In the genomic region with DNA sequence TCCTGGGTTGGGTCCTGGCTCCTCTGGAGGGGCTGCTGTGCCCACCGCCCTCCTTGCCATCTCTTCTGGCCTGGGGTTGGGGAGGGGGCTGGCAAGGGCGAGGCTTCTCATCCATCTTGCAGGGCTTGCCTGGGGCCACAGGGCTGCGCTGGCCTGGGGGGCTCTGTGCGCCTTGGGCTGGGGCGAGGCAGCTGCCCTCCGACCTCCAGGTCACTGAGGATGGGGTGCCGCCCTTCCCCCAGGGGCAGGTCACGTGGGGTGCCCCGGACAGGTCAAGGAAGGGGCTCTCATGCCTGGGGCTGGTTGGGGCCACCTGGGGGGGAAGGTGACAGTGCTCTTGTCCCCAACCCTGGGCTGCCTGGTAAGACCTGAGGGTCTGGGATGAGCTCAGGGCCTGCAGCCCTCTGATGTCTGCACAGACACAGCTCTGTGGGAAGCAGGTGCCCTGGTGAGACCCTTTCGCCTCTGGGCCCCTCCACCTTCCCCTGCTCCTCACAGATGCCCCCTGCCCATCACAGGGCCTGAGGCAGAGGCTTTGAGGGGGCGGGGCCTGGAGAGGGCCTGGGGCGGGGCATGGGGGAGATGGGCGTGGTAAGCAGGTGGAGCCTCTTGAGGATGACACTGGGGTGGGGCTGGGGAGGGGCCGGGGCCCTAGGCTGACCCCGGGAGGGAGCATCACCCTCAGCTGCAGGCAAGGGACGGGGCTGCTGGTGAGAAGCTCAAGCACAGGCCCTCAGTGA, we compare ENCODE assay signal across 21 cellular contexts. TPM values are rescaled to one million over a fixed set of nuclear protein-coding genes. Genes with fewer than 3 reads are reported as not detected.
A peak's percentile ranks its signal among the peaks of the same experiment; 100 is the strongest.
DNase-seq lines count a peak whose midpoint lies in the region; ATAC-seq and TF ChIP-seq lines count a peak whose summit lies in the region.
"Had no signal": no experiment of that assay in that cellular context is flagged by ENCODE, and none has a peak within 500 bp of the region (broad histone marks: within the 10 kb centered on the region; RNA-seq: fewer than 3 reads in every experiment).

No MANE protein-coding gene starts in this region.

- H4K12ac ChIP-seq in trophoblast cell (ENCODE audit: low read depth, low read length), result no peak overlapping the region

- no peaks in the 10 kb centered on the region for H3K9me3 ChIP-seq in OCI-LY7 (ENCODE audit: low read length)
- H3K9me3 ChIP-seq in right cardiac atrium (ENCODE audit: control insufficient read depth, low read length), result no peaks in the 10 kb centered on the region
- peaks cover 0 to 4% (median 0%) of the 10 kb centered on the region in 8 donors for H3K9me3 ChIP-seq in spleen
- peaks cover 5% of the 10 kb centered on the region for H3K9me3 ChIP-seq in trophoblast cell (ENCODE audit: insufficient read depth, low read depth, low read length)
- H3K9me3 ChIP-seq: prostate gland, tibial nerve had no signal

- intact Hi-C loops in activated naive CD4-positive, alpha-beta T cell treated with anti-CD3 and anti-CD28 coated beads for 36 hours (cut with micrococcal nuclease), result no loop called here
- intact Hi-C loops in OCI-LY7 (cut with micrococcal nuclease; ENCODE audit: unreplicated experiment) (no loop called here), right cardiac atrium (cut with DNase I) (no loop called here), spleen (cut with DNase I; ENCODE audit: low total_unique reads) (no loop called here)

- H3K4me3 ChIP-seq in OCI-LY7 (ENCODE audit: low read depth, low read length, poor library complexity, severe bottlenecking) (no peak overlapping the region), right cardiac atrium (ENCODE audit: low read length) (no peak overlapping the region), spleen (no peak overlapping the region), trophoblast cell (ENCODE audit: low read depth, low read length) (no peak overlapping the region)
- H3K4me3 ChIP-seq: prostate gland, tibial nerve had no signal

- no peaks in the 10 kb centered on the region for H3K9me3 Mint-ChIP-seq in activated naive CD4-positive, alpha-beta T cell treated with anti-CD3 and anti-CD28 coated beads for 36 hours
- H3K9me3 Mint-ChIP-seq: CD4-positive, alpha-beta T cell; naive thymus-derived CD4-positive, alpha-beta T cell had no signal

- DNase-seq in activated naive CD4-positive, alpha-beta T cell treated with anti-CD3 and anti-CD28 coated beads for 36 hours, result peak; percentile 5
- no peak for DNase-seq in activated naive CD4-positive, alpha-beta T cell treated with Interleukin-2 at 50 U/mL for 16 hours
- peak; percentile 15 for DNase-seq in OCI-LY7 (ENCODE audit: low spot score)
- peak in 2 of 3 donors; percentile 6 to 36 for DNase-seq in right cardiac atrium
- peak; percentile 70 for DNase-seq in spleen
- no peak for DNase-seq in trophoblast cell
- no peak for DNase-seq in H4 (ENCODE audit: low spot score)
- DNase-seq: activated CD4-positive, alpha-beta T cell treated with anti-CD3 and anti-CD28 coated beads, Interleukin-2, amount 50 U/mL, for 1 hour; activated T-cell treated with anti-CD3 and anti-CD28 coated beads, Interleukin-2, amount 50 U/mL, for 1 hour; amniotic stem cell; caudate nucleus; mammary epithelial cell; NCI-H1930; NK-92 treated with Interleukin-12 subunit alpha and Interleukin-12 subunit beta, amount 100 ng/mL, for 24 hours; SW 1271 had no signal

- H3K23ac ChIP-seq in trophoblast cell (ENCODE audit: low read length), result no peak overlapping the region

- no peak overlapping the region for H3K4me3 Mint-ChIP-seq in activated naive CD4-positive, alpha-beta T cell treated with anti-CD3 and anti-CD28 coated beads for 36 hours
- H3K4me3 Mint-ChIP-seq: CD4-positive, alpha-beta T cell; naive thymus-derived CD4-positive, alpha-beta T cell had no signal

- no peak overlapping the region for H3K14ac ChIP-seq in trophoblast cell (ENCODE audit: low read length)

- H3K9ac ChIP-seq in trophoblast cell (ENCODE audit: low read length), result no peak overlapping the region

- ATAC-seq in right cardiac atrium (no peak), GM18907 (IDR thresholded peaks at IDR 0.05; ENCODE audit: unreplicated experiment) (no peak)
- ATAC-seq: esophagus mucosa; naive thymus-derived CD4-positive, alpha-beta T cell had no signal

- no peak overlapping the region for H3K4ac ChIP-seq in trophoblast cell (ENCODE audit: low read depth, low read length)

- H3K36me3 Mint-ChIP-seq in activated naive CD4-positive, alpha-beta T cell treated with anti-CD3 and anti-CD28 coated beads for 36 hours (ENCODE audit: low read depth), result no peaks in the 10 kb centered on the region
- H3K36me3 Mint-ChIP-seq: naive thymus-derived CD4-positive, alpha-beta T cell had no signal

- H3K79me2 ChIP-seq in OCI-LY7 (ENCODE audit: insufficient read depth, low read depth, low read length) (no peaks in the 10 kb centered on the region), trophoblast cell (ENCODE audit: control insufficient read depth, insufficient read depth, low read length, poor library complexity) (no peaks in the 10 kb centered on the region)

- no peak overlapping the region for H4K8ac ChIP-seq in trophoblast cell (ENCODE audit: low read depth, low read length)

- POLR2A ChIA-PET in OCI-LY7 (lab: Charles Lee), result no interaction called here

- H3K27ac Mint-ChIP-seq in activated naive CD4-positive, alpha-beta T cell treated with anti-CD3 and anti-CD28 coated beads for 36 hours, result no peak overlapping the region
- H3K27ac Mint-ChIP-seq: CD4-positive, alpha-beta T cell; naive thymus-derived CD4-positive, alpha-beta T cell had no signal

- whole genome bisulfite sequencing in right cardiac atrium, result 67% methylated on average over 16 of the region's 16 CpGs
- 62 to 83% (median 70%) methylated on average over 8 to 16 of the region's 16 CpGs for WGBS in spleen, 5 donors
- no CpG with 5 or more reads among the region's 16 CpGs for WGBS in trophoblast cell (ENCODE audit: extremely low coverage, insufficient coverage, insufficient read length)

- no peak overlapping the region for H2BK12ac ChIP-seq in trophoblast cell (ENCODE audit: low read length)

- no peaks in the 10 kb centered on the region for H3K27me3 Mint-ChIP-seq in activated naive CD4-positive, alpha-beta T cell treated with anti-CD3 and anti-CD28 coated beads for 36 hours (ENCODE audit: low read depth)

- H2BK5ac ChIP-seq in trophoblast cell (ENCODE audit: low read depth, low read length, poor library complexity), result no peak overlapping the region

- TF ChIP-seq POLR2A in spleen (IDR thresholded peaks at IDR 0.05), result no peak

- no peak overlapping the region for H3K18ac ChIP-seq in trophoblast cell (ENCODE audit: low read length)

- H3K4me1 Mint-ChIP-seq in activated naive CD4-positive, alpha-beta T cell treated with anti-CD3 and anti-CD28 coated beads for 36 hours (ENCODE audit: low read depth), result peaks cover 6% of the 10 kb centered on the region

- no peak overlapping the region for H2BK120ac ChIP-seq in trophoblast cell (ENCODE audit: insufficient read depth, low read length, poor library complexity)

- peaks cover 16% of the 10 kb centered on the region for H3K4me1 ChIP-seq in OCI-LY7 (ENCODE audit: insufficient read depth, low read length, poor library complexity, severe bottlenecking)
- H3K4me1 ChIP-seq in right cardiac atrium (ENCODE audit: control insufficient read depth, insufficient read depth, low read length), result no peaks in the 10 kb centered on the region
- peaks cover 12 to 38% (median 16%) of the 10 kb centered on the region in 6 donors for H3K4me1 ChIP-seq in spleen
- no peaks in the 10 kb centered on the region for H3K4me1 ChIP-seq in trophoblast cell (ENCODE audit: control insufficient read depth in 1 of 2, insufficient read depth in 2 of 2, low read length in 2 of 2)
- H3K4me1 ChIP-seq: prostate gland had no signal

- no peaks in the 10 kb centered on the region for H3K79me1 ChIP-seq in trophoblast cell (ENCODE audit: low read length)

- H3K27me3 ChIP-seq in right cardiac atrium (ENCODE audit: control insufficient read depth, insufficient read depth), result no peaks in the 10 kb centered on the region
- peaks cover 0 to 71% (median 45%) of the 10 kb centered on the region in 7 donors for H3K27me3 ChIP-seq in spleen (replicated peaks in 1 of 7)
- no peaks in the 10 kb centered on the region for H3K27me3 ChIP-seq in trophoblast cell (ENCODE audit: insufficient read depth, low read length)

- CTCF ChIA-PET in activated naive CD4-positive, alpha-beta T cell treated with anti-CD3 and anti-CD28 coated beads for 36 hours (lab: Charles Lee), result interaction anchor here (0.6 kb wide), 1 partner anchor 192 kb away, joined by 3 read pairs; no protein-coding TSS in a partner anchor
- CTCF ChIA-PET in OCI-LY7 (lab: Charles Lee; ENCODE audit: unreplicated experiment), result no interaction called here

- H3K36me3 ChIP-seq in OCI-LY7 (ENCODE audit: insufficient read depth, low read length) (no peaks in the 10 kb centered on the region), spleen (no peaks in the 10 kb centered on the region), trophoblast cell (ENCODE audit: control insufficient read depth in 1 of 2, insufficient read depth in 2 of 2, low read length in 2 of 2) (no peaks in the 10 kb centered on the region)
- H3K36me3 ChIP-seq: prostate gland, tibial nerve had no signal

- H3K27ac ChIP-seq in OCI-LY7 (ENCODE audit: low read depth, low read length, poor library complexity, severe bottlenecking) (no peak overlapping the region), right cardiac atrium (ENCODE audit: low read length) (no peak overlapping the region), spleen (no peak overlapping the region), trophoblast cell (ENCODE audit: low read depth, low read length) (no peak overlapping the region)
- H3K27ac ChIP-seq: prostate gland, tibial nerve had no signal

- H2AFZ ChIP-seq in OCI-LY7 (ENCODE audit: low read length) (no peak overlapping the region), trophoblast cell (ENCODE audit: insufficient read depth, low read length, poor library complexity) (no peak overlapping the region)

- no TSS peak for BruUV-seq in OCI-LY7 (replicated peaks; lab: Mats Ljungman, UMichigan)

- H4K20me1 ChIP-seq in OCI-LY7 (ENCODE audit: insufficient read depth, low read length), result no peaks in the 10 kb centered on the region

- H4K91ac ChIP-seq in trophoblast cell (ENCODE audit: low read depth, low read length), result no peak overlapping the region

- TF ChIP-seq CTCF in OCI-LY7 (conservative IDR thresholded peaks at IDR 0.05; ENCODE audit: low read length), result no peak
- TF ChIP-seq CTCF in spleen (IDR thresholded peaks at IDR 0.05 in 8 of 11, conservative IDR thresholded peaks at IDR 0.05 in 3 of 11), result no peak

- no peak overlapping the region for H2AK5ac ChIP-seq in trophoblast cell (ENCODE audit: low read length)

- H3K4me2 ChIP-seq in OCI-LY7 (ENCODE audit: low read length), result no peak overlapping the region
- H3K4me2 ChIP-seq in trophoblast cell (ENCODE audit: low read length), result no peak overlapping the region

- no peaks in the 10 kb centered on the region for H3K9me2 ChIP-seq in OCI-LY7 (ENCODE audit: insufficient read depth, low read length)

RNA-seq across cellular contexts. Expression of a gene that starts 17.1 kb away (rescaled TPM):
- total RNA-seq in activated naive CD4-positive, alpha-beta T cell treated with anti-CD3 and anti-CD28 coated beads for 36 hours, result 1 to 10 TPM; 1.6 to 2.3 TPM
- 4.3 and 6.9 TPM in 2 replicates for total RNA-seq in OCI-LY7 (2014; rRNA removed; shearing (Covaris generic))
- 2.0 and 2.7 TPM in 2 replicates for total RNA-seq in OCI-LY7 (2022)
- 1 to 10 TPM in 2 of 4 donors, under 1 TPM in 2; 0.94 to 1.1 (median 0.99) TPM for total RNA-seq in right cardiac atrium
- polyA plus RNA-seq in right cardiac atrium, result 1.1 TPM
- total RNA-seq in spleen, result 1 to 10 TPM; 1.0 to 3.2 (median 1.3) TPM
- 1 to 10 TPM; 1.5 to 1.8 (median 1.5) TPM for polyA plus RNA-seq in spleen
- 1.7 and 1.9 TPM in 2 replicates for polyA plus RNA-seq in trophoblast cell (2013)
- total RNA-seq in H4 (2014; rRNA removed; shearing (Covaris generic)), result 2.3 and 2.9 TPM in 2 replicates

Comparison
In these comparisons a context has a peak if more than half of its experiments do, and no peak if none do; other contexts are left out.
1. DNase-seq: peak in activated naive CD4-positive, alpha-beta T cell treated with anti-CD3 and anti-CD28 coated beads for 36 hours (single experiment), OCI-LY7 (single experiment), right cardiac atrium (2 of 3) and spleen (single experiment); none in activated naive CD4-positive, alpha-beta T cell treated with Interleukin-2 at 50 U/mL for 16 hours (single experiment), trophoblast cell (0 of 2) and H4 (single experiment).